8 cellular contexts compared by ENCODE assay signal in genomic region chr14:50530794-50531193, GRCh38. TPM values are rescaled to one million over a fixed set of nuclear protein-coding genes. Genes with fewer than 3 reads are reported as not detected.
DNase-seq lines count a peak whose midpoint lies in the region; ATAC-seq, FAIRE-seq and TF ChIP-seq lines count a peak whose summit lies in the region.

No MANE protein-coding gene starts in this region.

- no peak for FAIRE-seq in K562 (lab: Jason Lieb, UNC)

- in situ Hi-C loops in K562 (cut with MboI) (loop anchor here (25.0 kb wide), 1 partner anchor 668 kb away; the partner anchor contains the start of gene NEMF), ACHN (cut with HindIII; ENCODE audit: low pct_ligation_motif_present, low pct_unique_long_range_greater_than_20kb, low sequenced_read_pairs) (no loop called here)

- CTCF ChIA-PET in K562 (lab: Yijun Ruan, JAX; ENCODE audit: low intra/inter-chr PET ratio): no interaction called here

- BruUV-seq in K562 (replicated peaks; lab: Mats Ljungman, UMichigan): no TSS peak

- H3K9me3 Mint-ChIP-seq in mesothelial cell of epicardium: no peaks in the 10 kb centered on the region

- no peak for DNase-seq in right cardiac atrium
- no peak for DNase-seq in cardiac septum (ENCODE audit: low spot score)
- DNase-seq in K562 (ENCODE audit: extremely low read depth in 1 of 4, low spot score in 3 of 4): no peak
- no peak for DNase-seq in mesothelial cell of epicardium (ENCODE audit: low spot score in 2 of 2, unreplicated experiment in 2 of 2)
- no peak for DNase-seq in NCI-H226
- DNase-seq in NCI-H146 treated with DMSO at 0.1 percent for 48 hours (lab: John Stamatoyannopoulos, UW; ENCODE audit: unreplicated experiment): no peak
- no peak for DNase-seq in T1000 (lab: John Stamatoyannopoulos, UW)
- DNase-seq in ACHN: no peak

- TF ChIP-seq EP300 in K562 (IDR thresholded peaks at IDR 0.05; ENCODE audit: low read length): no peak

- no peaks in the 10 kb centered on the region for H3K36me3 Mint-ChIP-seq in mesothelial cell of epicardium

- H3K36me3 ChIP-seq in K562 (ENCODE audit: control insufficient read depth, insufficient read depth, low read length): peaks cover 16% of the 10 kb centered on the region; the same call in 2 of the 3 replicates

- WGBS in right cardiac atrium: 35% methylated on average over 5 of the region's 5 CpGs
- WGBS in K562 (ENCODE audit: insufficient coverage, low coverage, missing lambda C conversion rate): 4% methylated on average over 5 of the region's 5 CpGs

- H3K27ac Mint-ChIP-seq in mesothelial cell of epicardium: peak overlapping the region; percentile 97

- H4K20me1 ChIP-seq in K562 (replicated peaks; ENCODE audit: control insufficient read depth, insufficient read depth, low read length): 0 out of 2 replicates have a peak, but pooled peaks cover 7% of the 10 kb centered on the region

- peak overlapping the region in 1 of 2 experiments; percentile 73; a peak in 2 of 4 replicates for H3K9ac ChIP-seq in K562 (ENCODE audit: insufficient read depth in 1 of 2, low read depth in 2 of 2, low read length in 2 of 2)

- H3K4me1 ChIP-seq in right cardiac atrium (ENCODE audit: control insufficient read depth, insufficient read depth, low read length) (no peaks in the 10 kb centered on the region), K562 (replicated peaks in 1 of 2; ENCODE audit: control insufficient read depth in 2 of 2, insufficient read depth in 2 of 2, low read length in 2 of 2) (peaks cover 12 to 14% of the 10 kb centered on the region in 2 experiments; a peak in 4 of 5 replicates)

- TF ChIP-seq POLR2A in K562 (conservative IDR thresholded peaks at IDR 0.05): no peak

- no peaks in the 10 kb centered on the region for H3K9me1 ChIP-seq in K562 (ENCODE audit: control insufficient read depth, insufficient read depth, low read length)

- H3K27me3 Mint-ChIP-seq in mesothelial cell of epicardium (ENCODE audit: low read depth): peaks cover under 1% of the 10 kb centered on the region

- H3K27ac ChIP-seq in right cardiac atrium (ENCODE audit: low read length) (no peak overlapping the region), K562 (ENCODE audit: extremely low read depth, low read depth, low read length) (no peak overlapping the region)

- peaks cover 62% of the 10 kb centered on the region for H3K79me2 ChIP-seq in K562 (ENCODE audit: control insufficient read depth, insufficient read depth, low read length)

- peaks cover 43% of the 10 kb centered on the region for H3K4me1 Mint-ChIP-seq in mesothelial cell of epicardium

- peak overlapping the region; percentile 91 for H3K4me3 Mint-ChIP-seq in mesothelial cell of epicardium

- H2AFZ ChIP-seq in K562 (ENCODE audit: low read depth, low read length): no peak overlapping the region

- no peaks in the 10 kb centered on the region for H3K27me3 ChIP-seq in right cardiac atrium (ENCODE audit: control insufficient read depth, insufficient read depth)
- no peaks in the 10 kb centered on the region for H3K27me3 ChIP-seq in K562 (ENCODE audit: control insufficient read depth in 2 of 2, insufficient read depth in 2 of 2, low read length in 2 of 2)

- TF ChIP-seq CTCF in K562 (IDR thresholded peaks at IDR 0.05 in 2 of 3, conservative IDR thresholded peaks at IDR 0.05 in 1 of 3; ENCODE audit: insufficient read depth in 2 of 3, low read depth in 1 of 3, low read length in 3 of 3): no peak
- TF ChIP-seq CTCF in mesothelial cell of epicardium (IDR thresholded peaks at IDR 0.05; ENCODE audit: unreplicated experiment): no peak

- POLR2A ChIA-PET in K562 (lab: Yijun Ruan, JAX): no interaction called here

- peak overlapping the region; percentile 77 for H3K4me2 ChIP-seq in K562 (ENCODE audit: insufficient read depth, low read length)

- H3K4me3 ChIP-seq in right cardiac atrium (ENCODE audit: low read length): peak overlapping the region; percentile 62
- H3K4me3 ChIP-seq in K562: peak overlapping the region; percentile 66

- intact Hi-C loops in right cardiac atrium (cut with DNase I) (loop anchor here in 3 of 4 donors (5.0 kb wide), 2 partner anchors 208 to 213 kb away; no protein-coding TSS in a partner anchor), cardiac septum (cut with DNase I) (no loop called here), K562 (cut with micrococcal nuclease) (loop anchor here (5.0 to 10.0 kb wide), 3 partner anchors 133 to 666 kb away; partner anchors contain the start of genes CDKL1 and VCPKMT)

- H3K9me3 ChIP-seq in right cardiac atrium (ENCODE audit: control insufficient read depth, low read length) (no peaks in the 10 kb centered on the region), K562 (replicated peaks; ENCODE audit: control insufficient read depth, insufficient read depth, low read depth, low read length) (no peaks in the 10 kb centered on the region)

- no peak for TF ChIP-seq RAD21 in K562 (CRISPR knock-in tag; conservative IDR thresholded peaks at IDR 0.05 in 1 of 2, IDR thresholded peaks at IDR 0.05 in 1 of 2)

- ATAC-seq in right cardiac atrium: no peak
- no peak for ATAC-seq in K562

RNA-seq across cellular contexts. Expression of gene MAP4K5, which starts 1.6 kb away (rescaled TPM):
- total RNA-seq in right cardiac atrium (10 to 100 TPM; 17.6 to 29.0 (median 21.0) TPM), cardiac septum (19.1 TPM), K562 (2014; rRNA removed) (29.4 and 39.5 TPM in 2 replicates), K562 (2014; rRNA removed; fragmentation: Illumina TruSeq; extraction: Trizol) (18.0 and 18.4 TPM in 2 replicates), K562 (2015; rRNA removed; fragmentation: Illumina TruSeq; extraction: Trizol) (17.2 and 18.1 TPM in 2 replicates), K562 (2021) (23.9 and 24.7 TPM in 2 replicates), mesothelial cell of epicardium (80.9 to 95.4 TPM (median 94.5 TPM) in 3 replicates)
- polyA plus RNA-seq in right cardiac atrium (8.4 TPM), K562 (2011; rRNA removed) (12.2 and 14.4 TPM in 2 replicates), K562 (2014; fragmentation: Illumina TruSeq; extraction: Trizol) (15.2 and 18.0 TPM in 2 replicates), K562 (2014; fragmentation: Nextera tagmentation; extraction: Ambion mirVana) (1 to 10 TPM; 5.9 TPM), K562 (2014; rRNA removed) (25.8 and 28.0 TPM in 2 replicates)
- 21.0 and 65.4 TPM in 2 replicates for total RNA-seq in K562 (2011; cell fraction: chromatin; rRNA removed; ENCODE audit: low replicate concordance)
- total RNA-seq in K562 (2011; cell fraction: nucleolus; rRNA removed): 8.8 and 10.7 TPM in 2 replicates
- total RNA-seq in K562 (2011; cell fraction: nucleoplasm; rRNA removed): 26.3 and 31.1 TPM in 2 replicates
- 4.4 and 5.2 TPM in 2 replicates for polyA plus RNA-seq in K562 (2011; cell fraction: cytosol; rRNA removed)
- 17.6 and 24.7 TPM in 2 replicates for polyA plus RNA-seq in K562 (2011; cell fraction: nucleus; rRNA removed)
- 8.9 and 15.0 TPM in 2 replicates for polyA plus RNA-seq in K562 (2012)
- 13.3 and 14.9 TPM in 2 replicates for polyA minus RNA-seq in K562 (2011; rRNA and poly(A)+ RNA removed)
- polyA minus RNA-seq in K562 (2011; cell fraction: cytosol; rRNA and poly(A)+ RNA removed): 6.4 and 8.5 TPM in 2 replicates
- polyA minus RNA-seq in K562 (2011; cell fraction: nucleus; rRNA and poly(A)+ RNA removed): 28.8 and 38.8 TPM in 2 replicates

RNA-seq across cellular contexts. Expression of gene ATL1, which starts 29.2 kb away (rescaled TPM):
- 1 to 10 TPM; 1.7 to 2.8 (median 2.2) TPM for total RNA-seq in right cardiac atrium
- 1.4 TPM for polyA plus RNA-seq in right cardiac atrium
- 1.5 TPM for total RNA-seq in cardiac septum
- total RNA-seq in K562 (2011; cell fraction: chromatin; rRNA removed; ENCODE audit: low replicate concordance): not detected in 2 replicates
- total RNA-seq in K562 (2011; cell fraction: nucleolus; rRNA removed): not detected in 2 replicates
- total RNA-seq in K562 (2011; cell fraction: nucleoplasm; rRNA removed): not detected in 2 replicates
- total RNA-seq in K562 (2014; rRNA removed): not detected in 2 replicates
- total RNA-seq in K562 (2014; rRNA removed; fragmentation: Illumina TruSeq; extraction: Trizol): 0.07 TPM in 1 of 2 replicates, not detected in the other
- total RNA-seq in K562 (2015; rRNA removed; fragmentation: Illumina TruSeq; extraction: Trizol): not detected in 2 replicates
- 0.16 TPM in 1 of 2 replicates, not detected in the other for total RNA-seq in K562 (2021)
- polyA plus RNA-seq in K562 (2011; rRNA removed): 0.15 TPM in 1 of 2 replicates, not detected in the other
- polyA plus RNA-seq in K562 (2011; cell fraction: cytosol; rRNA removed): not detected in 2 replicates
- polyA plus RNA-seq in K562 (2011; cell fraction: nucleus; rRNA removed): not detected in 2 replicates
- polyA plus RNA-seq in K562 (2012): 0.33 and 0.35 TPM in 2 replicates
- 0.04 TPM in 1 of 2 replicates, not detected in the other for polyA plus RNA-seq in K562 (2014; fragmentation: Illumina TruSeq; extraction: Trizol)
- under 1 TPM; 0.07 to 0.15 TPM for polyA plus RNA-seq in K562 (2014; fragmentation: Nextera tagmentation; extraction: Ambion mirVana)
- polyA plus RNA-seq in K562 (2014; rRNA removed): not detected in 2 replicates
- polyA minus RNA-seq in K562 (2011; rRNA and poly(A)+ RNA removed): 0.45 TPM in 1 of 2 replicates, not detected in the other
- not detected in 2 replicates for polyA minus RNA-seq in K562 (2011; cell fraction: cytosol; rRNA and poly(A)+ RNA removed)
- not detected in 2 replicates for polyA minus RNA-seq in K562 (2011; cell fraction: nucleus; rRNA and poly(A)+ RNA removed)
- total RNA-seq in mesothelial cell of epicardium: 1.5 to 2.9 TPM (median 1.8 TPM) in 3 replicates
